In genomic region chr12:49200882-49201594, GRCh38 we compare ENCODE assay signal across 1 cellular context.
TF ChIP-seq lines count a peak whose summit lies in the region.

No MANE protein-coding gene starts in this region.

TF ChIP-seq in GM12878, 131 proteins besides CTCF, POLR2A, EP300 and RAD21 (continued from another document):
- peak; percentile 49; the same call in 1 of the 2 replicates for TF ChIP-seq RELB (IDR thresholded peaks at IDR 0.05; ENCODE audit: low read depth)
- no peak for TF ChIP-seq HDAC2 (IDR thresholded peaks at IDR 0.05)
- TF ChIP-seq ZNF217 (IDR thresholded peaks at IDR 0.05) = no peak
- no peak for TF ChIP-seq ZNF24 (IDR thresholded peaks at IDR 0.05)
- TF ChIP-seq KLF5 (IDR thresholded peaks at IDR 0.05; ENCODE audit: partially characterized antibody) = no peak
- peak; percentile 94 for TF ChIP-seq MEF2B (IDR thresholded peaks at IDR 0.05; ENCODE audit: partially characterized antibody, poor library complexity, severe bottlenecking)
- no peak for TF ChIP-seq MYC (IDR thresholded peaks at IDR 0.05; ENCODE audit: insufficient read depth, insufficient read length, insufficient replicate concordance, low read length, severe bottlenecking)
- no peak for TF ChIP-seq E2F4 (IDR thresholded peaks at IDR 0.05; ENCODE audit: low read depth, low read length)
- no peak for TF ChIP-seq ZBED1 (IDR thresholded peaks at IDR 0.05; ENCODE audit: borderline replicate concordance)
- TF ChIP-seq RCOR1 (conservative IDR thresholded peaks at IDR 0.05; ENCODE audit: low read depth, low read length) = no peak
- TF ChIP-seq SUZ12 (IDR thresholded peaks at IDR 0.05; ENCODE audit: unreplicated experiment) = no peak
- no peak for TF ChIP-seq SIX5 (IDR thresholded peaks at IDR 0.05; ENCODE audit: low read depth, low read length, severe bottlenecking)
- peak; percentile 17; the same call in 1 of the 2 replicates for TF ChIP-seq USF2 (IDR thresholded peaks at IDR 0.05; ENCODE audit: borderline replicate concordance, low read depth, low read length)
